Comparison of ENCODE assay signal across 8 cellular contexts in genomic region chr5:104187656-104188055, GRCh38.
"Had no signal": no experiment of that assay in that cellular context is flagged by ENCODE, and none has a peak within 500 bp of the region (broad histone marks: within the 10 kb centered on the region; RNA-seq: fewer than 3 reads in every experiment).

No MANE protein-coding gene starts in this region.

- H3K36me3 Mint-ChIP-seq: IgD-negative memory B cell had no signal

- H3K4me1 Mint-ChIP-seq: IgD-negative memory B cell had no signal

- H3K4me3 Mint-ChIP-seq: HFFc6, IgD-negative memory B cell had no signal

- H3K9me3 Mint-ChIP-seq: HFFc6 had no signal

- ATAC-seq: HCT116, HepG2 had no signal

- H3K27ac Mint-ChIP-seq: HFFc6, IgD-negative memory B cell had no signal

- H3K27me3 Mint-ChIP-seq: IgD-negative memory B cell had no signal

- DNase-seq: GM23248, GOT3, H7, HFFc6, KBM-7 had no signal
